ENCODE assay signal across 8 cellular contexts in the genomic region with DNA sequence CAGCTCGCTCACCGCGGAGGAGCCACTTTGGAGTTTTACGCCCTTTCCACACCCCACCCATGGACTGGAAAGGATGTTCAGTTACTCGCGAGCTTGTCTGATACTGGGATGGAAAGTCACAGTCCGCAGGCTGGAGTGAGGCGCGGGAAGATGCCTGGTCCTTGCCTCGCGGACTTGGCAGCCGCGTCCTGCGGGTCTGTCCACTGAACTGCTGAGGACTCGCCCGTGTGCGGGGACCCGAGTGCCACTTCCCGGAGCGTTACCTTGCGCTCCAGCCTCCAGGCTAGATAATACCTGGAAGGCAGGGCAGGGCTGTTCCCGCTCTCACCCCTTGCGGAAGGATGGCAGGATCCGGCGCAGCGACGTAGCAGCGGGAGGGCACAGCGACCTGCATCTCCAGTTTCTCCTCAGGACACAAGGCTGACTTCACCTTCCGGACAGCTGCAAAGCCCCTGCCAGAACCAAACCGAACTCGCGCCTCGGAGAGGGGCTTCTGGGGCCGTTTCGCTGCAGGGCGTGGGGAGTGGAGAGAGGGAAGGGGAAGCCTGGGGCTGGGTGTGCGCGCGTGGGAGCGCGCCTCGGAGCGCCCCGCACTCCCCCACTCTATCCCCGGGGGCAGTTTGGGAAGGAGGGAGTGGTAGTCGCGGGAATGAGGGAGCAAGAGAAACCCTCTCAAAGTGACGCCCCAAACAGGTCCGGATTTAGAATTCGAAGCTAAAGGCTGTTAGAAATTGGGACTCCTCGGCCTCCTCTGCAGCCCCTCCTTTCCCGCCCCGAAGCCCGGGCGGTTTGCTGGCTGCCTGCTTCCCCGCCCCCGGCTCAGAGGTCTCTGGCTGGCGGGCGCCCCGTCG. TPM values are rescaled to one million over a fixed set of nuclear protein-coding genes. Genes with fewer than 3 reads are reported as not detected.
DNase-seq lines count a peak whose midpoint lies in the region; ATAC-seq, FAIRE-seq and TF ChIP-seq lines count a peak whose summit lies in the region.

Gene KCNQ5 (plus strand): TSS at position 822 of the 851 bp plus-strand sequence.

- H3K27me3 ChIP-seq in foreskin keratinocyte (no peaks in the 10 kb centered on the region), pancreas (peaks cover 0 to 6% (median 0%) of the 10 kb centered on the region in 4 donors)

- WGBS in pancreas, 2 donors: 0 to 1% methylated on average over 60 to 62 of the region's 62 CpGs

- FAIRE-seq in pancreas (lab: Jason Lieb, UNC): no peak

- H3K27ac Mint-ChIP-seq in activated T-cell treated with anti-CD3 and anti-CD28 coated beads, Interleukin-2, amount 50 U/mL, for 24 hours: peak within 1 kb of the TSS; percentile 98

- no peaks in the 10 kb centered on the region for H3K36me3 ChIP-seq in pancreas

- H3K4me1 Mint-ChIP-seq in activated T-cell treated with anti-CD3 and anti-CD28 coated beads, Interleukin-2, amount 50 U/mL, for 24 hours (ENCODE audit: low read depth): peaks cover 73% of the 10 kb centered on the region

- H3K27ac ChIP-seq in foreskin keratinocyte (no peak within 1 kb of the TSS), pancreas (no peak within 1 kb of the TSS)

- H3K4me3 ChIP-seq in pancreas: peak within 1 kb of the TSS; percentile 22 to 58 (median 43)

- no peaks in the 10 kb centered on the region for H3K9me3 Mint-ChIP-seq in activated T-cell treated with anti-CD3 and anti-CD28 coated beads, Interleukin-2, amount 50 U/mL, for 24 hours

- H3K9me3 ChIP-seq in pancreas: no peaks in the 10 kb centered on the region

- ATAC-seq in foreskin keratinocyte (peak; percentile 30), pancreas (peak; percentile 23 to 43 (median 34))

- peak within 1 kb of the TSS; percentile 90 for H3K4me3 Mint-ChIP-seq in activated T-cell treated with anti-CD3 and anti-CD28 coated beads, Interleukin-2, amount 50 U/mL, for 24 hours

- peaks cover 6% of the 10 kb centered on the region for H3K36me3 Mint-ChIP-seq in activated T-cell treated with anti-CD3 and anti-CD28 coated beads, Interleukin-2, amount 50 U/mL, for 24 hours (ENCODE audit: low read depth)

- TF ChIP-seq CTCF in foreskin keratinocyte (conservative IDR thresholded peaks at IDR 0.05): no peak
- no peak for TF ChIP-seq CTCF in pancreas (IDR thresholded peaks at IDR 0.05)

- H3K27me3 Mint-ChIP-seq in activated T-cell treated with anti-CD3 and anti-CD28 coated beads, Interleukin-2, amount 50 U/mL, for 24 hours: peaks cover 3% of the 10 kb centered on the region

- intact Hi-C loops in pancreas (cut with DNase I): no loop called here

- H3K4me1 ChIP-seq in foreskin keratinocyte (peaks cover 9% of the 10 kb centered on the region), pancreas (peaks cover 0 to 8% (median 4%) of the 10 kb centered on the region in 3 donors)

- DNase-seq in activated T-cell treated with anti-CD3 and anti-CD28 coated beads for 1 hour (ENCODE audit: low read depth) (peak; percentile 3), activated T-cell treated with anti-CD3 and anti-CD28 coated beads for 4 hours (no peak), Kasumi-1 (lab: John Stamatoyannopoulos, UW) (peak; percentile 40 to 47), foreskin keratinocyte (peak in 1 of 2 donors; percentile 42), pancreas (peak in 3 of 6 donors; percentile 14 to 75 (median 66)), NCI-H2029 (lab: John Stamatoyannopoulos, UW) (no peak), H4 (ENCODE audit: low spot score) (no peak)
- no peak for DNase-seq in activated T-cell treated with anti-CD3 and anti-CD28 coated beads, Interleukin-2, amount 50 U/mL, for 24 hours

RNA-seq across cellular contexts. Expression of gene KCNQ5, which starts in this region (rescaled TPM):
- total RNA-seq in foreskin keratinocyte (4.9 and 6.4 TPM in 2 replicates), pancreas (1 to 10 TPM in 1 of 6 donors, under 1 TPM in 5; 0.03 to 1.1 (median 0.26) TPM)
- polyA plus RNA-seq in foreskin keratinocyte (1.3 and 2.1 TPM in 2 replicates), pancreas (under 1 TPM; 0.04 to 0.07 TPM)
- 1.4 and 2.1 TPM in 2 replicates for total RNA-seq in H4 (2014; rRNA removed; shearing (Covaris generic))

Comparison
In these comparisons a context has a peak if more than half of its experiments do, and no peak if none do; other contexts are left out.
1. DNase-seq: peak in activated T-cell treated with anti-CD3 and anti-CD28 coated beads for 1 hour (single experiment) and Kasumi-1 (2 of 2); none in activated T-cell treated with anti-CD3 and anti-CD28 coated beads for 4 hours (single experiment), activated T-cell treated with anti-CD3 and anti-CD28 coated beads, Interleukin-2, amount 50 U/mL, for 24 hours (single experiment), NCI-H2029 (single experiment) and H4 (single experiment).